22 cellular contexts compared by ENCODE assay signal in the genomic region with DNA sequence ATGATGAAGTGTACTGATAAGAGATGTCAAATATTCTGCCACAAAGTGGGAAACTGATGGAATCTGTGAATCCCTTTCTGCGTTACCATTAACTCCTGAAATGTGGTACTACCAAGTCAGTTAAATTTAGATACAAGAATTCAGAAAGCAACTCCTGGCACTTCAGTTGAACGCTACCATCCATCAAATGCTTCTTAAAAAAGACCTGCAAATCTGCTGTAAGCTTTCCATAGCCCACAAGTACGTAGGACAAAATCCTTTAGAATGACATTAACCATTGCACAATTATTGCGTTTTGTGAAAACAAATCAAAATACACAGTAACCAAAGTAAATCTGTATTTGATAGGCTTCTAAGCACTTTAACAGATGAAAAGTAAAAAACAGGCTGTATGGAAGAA. TPM values are rescaled to one million over a fixed set of nuclear protein-coding genes. Genes with fewer than 3 reads are reported as not detected.
DNase-seq lines count a peak whose midpoint lies in the region; ATAC-seq and TF ChIP-seq lines count a peak whose summit lies in the region.
"Had no signal": no experiment of that assay in that cellular context is flagged by ENCODE, and none has a peak within 500 bp of the region (broad histone marks: within the 10 kb centered on the region; RNA-seq: fewer than 3 reads in every experiment).

No MANE protein-coding gene starts in this region.

- no peak for ATAC-seq in IMR-90 (ENCODE audit: low read depth)
- no peak for ATAC-seq in HG03457 (IDR thresholded peaks at IDR 0.05; ENCODE audit: unreplicated experiment)
- ATAC-seq: HCT116 had no signal

- no peak overlapping the region for H4K5ac ChIP-seq in IMR-90 (ENCODE audit: low read depth, low read length)

- H3K9ac ChIP-seq in IMR-90 (ENCODE audit: low read depth, low read length), result no peak overlapping the region
- H3K9ac ChIP-seq: BLaER1 had no signal

- H4K20me1 ChIP-seq in IMR-90 (ENCODE audit: insufficient read depth, low read length), result peaks cover 5% of the 10 kb centered on the region; the same call in 1 of the 2 replicates
- H4K20me1 ChIP-seq: BLaER1 had no signal

- in situ Hi-C loops in IMR-90 (cut with MboI; ENCODE audit: low sequenced_read_pairs), result no loop called here

- DNase-seq in BE2C (no peak), IMR-90 (no peak), mesothelial cell of epicardium (ENCODE audit: low spot score in 2 of 2, unreplicated experiment in 2 of 2) (no peak), NCI-H1930 (lab: John Stamatoyannopoulos, UW) (no peak), HCEC 1CT (no peak)
- DNase-seq: CD4-positive, CD25-positive, alpha-beta regulatory T cell; Karpas-422; NCI-H1417 treated with DMSO at 0.1 percent for 48 hours; NCI-H1694 treated with DMSO at 0.1 percent for 48 hours; NCI-H2081 treated with DMSO at 0.1 percent for 48 hours; NCI-H524; NCI-H774; PC-9; RPMI8226; SHP77; SW 1271 had no signal

- no TSS peak for BruUV-seq in IMR-90 (replicated peaks; lab: Mats Ljungman, UMichigan)

- peaks cover 18 to 61% of the 10 kb centered on the region in 2 experiments for H3K79me1 ChIP-seq in IMR-90 (ENCODE audit: low read depth in 1 of 2, low read length in 2 of 2)

- no peaks in the 10 kb centered on the region for H3K36me3 Mint-ChIP-seq in mesothelial cell of epicardium
- H3K36me3 Mint-ChIP-seq: CD4-positive, CD25-positive, alpha-beta regulatory T cell had no signal

- no peak overlapping the region for H2AK9ac ChIP-seq in IMR-90 (replicated peaks; ENCODE audit: low read depth, low read length, poor library complexity)

- peaks cover 56% of the 10 kb centered on the region for H3K4me1 Mint-ChIP-seq in mesothelial cell of epicardium

- H4K8ac ChIP-seq in IMR-90 (ENCODE audit: low read depth in 2 of 2, low read length in 2 of 2), result no peak overlapping the region

- no peak overlapping the region for H3K23ac ChIP-seq in IMR-90 (ENCODE audit: low read depth, low read length)

- no peak overlapping the region for H3K4me2 ChIP-seq in IMR-90 (ENCODE audit: low read depth, low read length)
- H3K4me2 ChIP-seq: BLaER1, PC-9 had no signal

- H3K4me1 ChIP-seq in BE2C, result peaks cover 25% of the 10 kb centered on the region
- peaks cover 7% of the 10 kb centered on the region for H3K4me1 ChIP-seq in IMR-90 (ENCODE audit: control insufficient read depth, insufficient read depth, low read length)

- peak overlapping the region; percentile 58 for H3K27ac Mint-ChIP-seq in mesothelial cell of epicardium
- H3K27ac Mint-ChIP-seq: CD4-positive, CD25-positive, alpha-beta regulatory T cell; T-helper 1 cell treated with Interleukin-12 subunit alpha and Interleukin-12 subunit beta and Interleukin-4 antibody, amounts not matched to agents 30 μg/mL and 1 μg/mL, for 36 hours had no signal

- no CpG with 5 or more reads among the region's 4 CpGs for WGBS in IMR-90 (ENCODE audit: extremely low coverage in 2 of 2, insufficient read length in 1 of 2), 2 experiments

- no peak overlapping the region for H3K4ac ChIP-seq in IMR-90 (ENCODE audit: low read depth, low read length)

- no peak overlapping the region for H3K27ac ChIP-seq in IMR-90 (ENCODE audit: insufficient read depth, low read length)
- H3K27ac ChIP-seq in VCaP, result peak overlapping the region; percentile 87; the same call in 1 of the 2 replicates
- H3K27ac ChIP-seq: BLaER1, HL-60, PC-9 had no signal

- POLR2A ChIA-PET in IMR-90 (lab: Charles Lee; ENCODE audit: unreplicated experiment), result no interaction called here

- H3K14ac ChIP-seq in IMR-90 (replicated peaks; ENCODE audit: low read depth, low read length), result no peak overlapping the region

- no peak overlapping the region for H3K18ac ChIP-seq in IMR-90 (ENCODE audit: low read depth, low read length)

- H3K4me3 ChIP-seq in BE2C (ENCODE audit: low read depth, low read length) (peak overlapping the region; percentile 4; the same call in 1 of the 2 replicates), IMR-90 (ENCODE audit: insufficient read depth, low read depth, low read length) (no peak overlapping the region)
- H3K4me3 ChIP-seq: BLaER1, PC-9 had no signal

- no peak overlapping the region for H2AFZ ChIP-seq in IMR-90 (replicated peaks; ENCODE audit: low read length, poor library complexity)
- H2AFZ ChIP-seq: PC-9 had no signal

- TF ChIP-seq RAD21 in IMR-90 (IDR thresholded peaks at IDR 0.05; ENCODE audit: low read length), result no peak

- H3K9me3 ChIP-seq in BE2C (no peaks in the 10 kb centered on the region), IMR-90 (ENCODE audit: control insufficient read depth, insufficient read depth, low read length) (no peaks in the 10 kb centered on the region)
- H3K9me3 ChIP-seq: BLaER1 had no signal

- no peak overlapping the region for H2BK5ac ChIP-seq in IMR-90 (ENCODE audit: low read depth, low read length, poor library complexity, severe bottlenecking)

- no peak overlapping the region for H2BK15ac ChIP-seq in IMR-90 (ENCODE audit: low read depth, low read length)

- no peak overlapping the region for H2BK20ac ChIP-seq in IMR-90 (ENCODE audit: low read depth, low read length)

- no peaks in the 10 kb centered on the region for H3K9me3 Mint-ChIP-seq in mesothelial cell of epicardium
- H3K9me3 Mint-ChIP-seq: T-helper 1 cell treated with Interleukin-12 subunit alpha and Interleukin-12 subunit beta and Interleukin-4 antibody, amounts not matched to agents 30 μg/mL and 1 μg/mL, for 36 hours had no signal

- no peak overlapping the region for H4K91ac ChIP-seq in IMR-90 (ENCODE audit: insufficient read depth, low read depth, low read length)

- dilution Hi-C loops in IMR-90 (cut with HindIII; ENCODE audit: low sequenced_read_pairs, unreplicated experiment), result no loop called here

- H3K27me3 Mint-ChIP-seq in mesothelial cell of epicardium (ENCODE audit: low read depth), result no peaks in the 10 kb centered on the region

- intact Hi-C loops in IMR-90 (cut with micrococcal nuclease), result loop anchor here (5.0 kb wide), 1 partner anchor 32 kb away; no protein-coding TSS in a partner anchor

- no peak overlapping the region for H3K56ac ChIP-seq in IMR-90 (ENCODE audit: extremely low read depth, insufficient read depth, low read length)

- H3K4me3 Mint-ChIP-seq in mesothelial cell of epicardium, result no peak overlapping the region
- H3K4me3 Mint-ChIP-seq: CD4-positive, CD25-positive, alpha-beta regulatory T cell; T-helper 1 cell treated with Interleukin-12 subunit alpha and Interleukin-12 subunit beta and Interleukin-4 antibody, amounts not matched to agents 30 μg/mL and 1 μg/mL, for 36 hours had no signal

- no peak for TF ChIP-seq POLR2A in IMR-90 (IDR thresholded peaks at IDR 0.05; ENCODE audit: low read depth, low read length)

- H3K36me3 ChIP-seq in BE2C, result peaks cover 4% of the 10 kb centered on the region
- no peaks in the 10 kb centered on the region for H3K36me3 ChIP-seq in IMR-90 (ENCODE audit: control insufficient read depth, insufficient read depth, low read length)
- H3K36me3 ChIP-seq: BLaER1 had no signal

- CTCF ChIA-PET in IMR-90 (lab: Yijun Ruan, JAX), result no interaction called here

- no peak overlapping the region for H2BK120ac ChIP-seq in IMR-90 (ENCODE audit: low read depth, low read length)

- H3K27me3 ChIP-seq in BE2C (no peaks in the 10 kb centered on the region), IMR-90 (ENCODE audit: control insufficient read depth, insufficient read depth, low read length) (no peaks in the 10 kb centered on the region)

- H2AK5ac ChIP-seq in IMR-90 (ENCODE audit: low read depth, low read length), result no peak overlapping the region

- TF ChIP-seq CTCF in BE2C (IDR thresholded peaks at IDR 0.05; ENCODE audit: low read depth, low read length), result no peak
- no peak for TF ChIP-seq CTCF in IMR-90 (conservative IDR thresholded peaks at IDR 0.05; ENCODE audit: low read depth, low read length)
- TF ChIP-seq CTCF in VCaP (conservative IDR thresholded peaks at IDR 0.05), result no peak
- TF ChIP-seq CTCF in mesothelial cell of epicardium (IDR thresholded peaks at IDR 0.05; ENCODE audit: unreplicated experiment), result no peak

- H3K9me1 ChIP-seq in IMR-90 (ENCODE audit: insufficient read depth, low read length), result peaks cover 15% of the 10 kb centered on the region

TF ChIP-seq in IMR-90, 13 proteins besides CTCF, POLR2A, EP300 and RAD21:
- peak; percentile 18; the same call in 1 of the 2 replicates for TF ChIP-seq CEBPB (IDR thresholded peaks at IDR 0.05; ENCODE audit: low read depth, low read length)
- no peak for TF ChIP-seq MAZ (IDR thresholded peaks at IDR 0.05; ENCODE audit: borderline replicate concordance, low read depth, low read length)
- no peak for TF ChIP-seq FOS (IDR thresholded peaks at IDR 0.05; ENCODE audit: low read depth, low read length)
- no peak for TF ChIP-seq ELK1 (IDR thresholded peaks at IDR 0.05; ENCODE audit: borderline replicate concordance, low read depth, low read length)

RNA-seq across cellular contexts. Expression of gene SMAD9, which starts 5.4 kb away (rescaled TPM):
- polyA plus RNA-seq in BE2C (2012; ENCODE audit: insufficient read depth, insufficient read length, low read depth), result 12.6 TPM
- total RNA-seq in IMR-90 (2012; rRNA removed), result 4.8 and 5.8 TPM in 2 replicates
- 2.7 and 3.2 TPM in 2 replicates for polyA plus RNA-seq in IMR-90 (2012; rRNA removed)
- 1.4 and 4.5 TPM in 2 replicates for polyA plus RNA-seq in IMR-90 (2012; cell fraction: cytosol; rRNA removed)
- polyA plus RNA-seq in IMR-90 (2012; cell fraction: nucleus; rRNA removed; ENCODE audit: low replicate concordance), result 2.5 and 4.0 TPM in 2 replicates
- total RNA-seq in mesothelial cell of epicardium, result 30.9 to 32.3 TPM (median 31.9 TPM) in 3 replicates
